ENCODE assay signal across 26 cellular contexts in the genomic region with DNA sequence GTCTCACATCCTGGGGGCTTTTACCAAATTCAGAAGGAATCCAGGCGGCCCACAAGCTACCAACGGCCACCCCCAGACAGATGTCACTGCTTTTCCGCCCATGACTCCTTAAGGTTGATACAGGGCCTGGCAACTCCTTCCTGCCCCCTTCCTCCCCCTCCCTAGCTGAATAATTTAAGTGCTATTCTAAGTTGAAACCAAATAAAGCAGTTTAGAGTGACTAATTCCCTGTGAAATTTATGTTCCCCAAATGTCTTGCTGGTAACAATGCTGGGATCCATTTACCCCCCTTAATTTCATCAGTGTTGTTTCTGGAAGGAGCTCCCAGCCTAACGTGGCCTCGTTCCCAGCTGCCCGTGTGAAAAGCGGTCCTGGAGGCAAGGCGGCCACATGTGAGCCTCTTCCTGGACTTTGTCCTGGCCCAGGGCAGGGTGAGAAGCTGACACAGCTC.
DNase-seq lines count a peak whose midpoint lies in the region; TF ChIP-seq lines count a peak whose summit lies in the region.
"Had no signal": no experiment of that assay in that cellular context is flagged by ENCODE, and none has a peak within 500 bp of the region (broad histone marks: within the 10 kb centered on the region; RNA-seq: fewer than 3 reads in every experiment).

No MANE protein-coding gene starts in this region.

- 5 to 7% methylated on average over 8 of the region's 8 CpGs for WGBS in GM23248 (ENCODE audit: low coverage in 1 of 2, low lambda C conversion rate in 2 of 2, missing lambda C conversion rate in 2 of 2), 2 experiments
- no CpG with 5 or more reads among the region's 8 CpGs for WGBS in neuronal stem cell (ENCODE audit: extremely low coverage in 2 of 2, insufficient read length in 2 of 2, insufficient replicate concordance in 1 of 2), 2 donors

- DNase-seq in AG08395 (ENCODE audit: low spot score) (peak; percentile 89), GM23248 (peak; percentile 45), chondrocyte (ENCODE audit: low spot score) (no peak), neuronal stem cell (ENCODE audit: low spot score) (no peak), HAP-1 (ENCODE audit: low spot score in 2 of 2) (no peak), NCI-H187 treated with DMSO at 0.1 percent for 48 hours (lab: John Stamatoyannopoulos, UW) (no peak), GM19238 (ENCODE audit: insufficient read length, low spot score) (no peak)
- DNase-seq in stimulated activated CD4-positive, alpha-beta T cell treated with anti-CD3 and anti-CD28 coated beads, Interleukin-12 subunit alpha, Interleukin-12 subunit beta, amount 100 ng/mL, for 4 hours = no peak
- DNase-seq: activated CD4-positive, alpha-beta T cell treated with anti-CD3 and anti-CD28 coated beads, Interleukin-2, amount 50 U/mL, for 48 hours; activated naive CD4-positive, alpha-beta T cell treated with Interleukin-2 at 50 U/mL for 16 hours; activated T-cell treated with anti-CD3 and anti-CD28 coated beads for 4 hours; CD8-positive, alpha-beta memory T cell; colonic mucosa; DMS53; kidney; mammary epithelial cell; NCI-H1694; NCI-H774; PC-3; small intestine; stimulated activated CD4-positive, alpha-beta T cell treated with anti-CD3 and anti-CD28 coated beads, Interleukin-4, amount 100 ng/mL, for 1 hour; stimulated activated naive CD8-positive, alpha-beta T cell treated with anti-CD3 and anti-CD28 coated beads, Interleukin-15, amount 100 ng/mL, for 72 hours; T-helper 2 cell; upper lobe of left lung had no signal

- H3K36me3 ChIP-seq in GM23248 (ENCODE audit: low read depth) (no peaks in the 10 kb centered on the region), neuronal stem cell (replicated peaks in 1 of 2; ENCODE audit: control insufficient read depth in 2 of 2, insufficient read depth in 2 of 2, low read length in 2 of 2) (no peaks in the 10 kb centered on the region), HAP-1 (replicated peaks) (no peaks in the 10 kb centered on the region)
- H3K36me3 ChIP-seq: colonic mucosa, upper lobe of left lung had no signal

- H3K23ac ChIP-seq in neuronal stem cell (ENCODE audit: low read depth, low read length, poor library complexity) = no peak overlapping the region

- no peak overlapping the region for H3K4me3 Mint-ChIP-seq in chondrocyte (ENCODE audit: unreplicated experiment)
- H3K4me3 Mint-ChIP-seq: CD8-positive, alpha-beta memory T cell; stimulated activated naive CD8-positive, alpha-beta T cell treated with anti-CD3 and anti-CD28 coated beads, Interleukin-15, amount 100 ng/mL, for 72 hours had no signal

- H2BK12ac ChIP-seq in neuronal stem cell (ENCODE audit: low read length) = no peak overlapping the region

- peak overlapping the region; percentile 73 for H2AK5ac ChIP-seq in neuronal stem cell (ENCODE audit: low read depth, low read length)

- H3K9ac ChIP-seq in GM23248 (no peak overlapping the region), neuronal stem cell (ENCODE audit: low read depth, low read length, poor library complexity) (no peak overlapping the region)
- H3K9ac ChIP-seq: parathyroid adenoma had no signal

- H3K9me3 Mint-ChIP-seq in chondrocyte (ENCODE audit: low read depth) = no peaks in the 10 kb centered on the region

- H2AFZ ChIP-seq in GM23248 (no peak overlapping the region), neuronal stem cell (ENCODE audit: low read length) (no peak overlapping the region)
- H2AFZ ChIP-seq: parathyroid adenoma had no signal

- no peaks in the 10 kb centered on the region for H3K9me3 ChIP-seq in GM23248 (ENCODE audit: low read depth)
- H3K9me3 ChIP-seq in neuronal stem cell (replicated peaks in 1 of 2; ENCODE audit: control insufficient read depth in 2 of 2, insufficient read depth in 1 of 2, low read depth in 1 of 2, low read length in 2 of 2) = peaks cover 0 to 1% of the 10 kb centered on the region in 2 donors
- H3K9me3 ChIP-seq in HAP-1 = no peaks in the 10 kb centered on the region
- H3K9me3 ChIP-seq: body of pancreas, colonic mucosa, upper lobe of left lung had no signal

- peaks cover 27% of the 10 kb centered on the region for H3K27me3 Mint-ChIP-seq in chondrocyte (ENCODE audit: low read depth)

- TF ChIP-seq CTCF in chondrocyte (IDR thresholded peaks at IDR 0.05) = no peak

- no peaks in the 10 kb centered on the region for H3K9me2 ChIP-seq in GM23248 (ENCODE audit: insufficient read depth)

- H3K27ac ChIP-seq in GM23248 = no peak overlapping the region
- H3K27ac ChIP-seq in neuronal stem cell (replicated peaks; ENCODE audit: low read length) = no peak overlapping the region
- H3K27ac ChIP-seq: body of pancreas, colonic mucosa, parathyroid adenoma, upper lobe of left lung had no signal

- H3K36me3 Mint-ChIP-seq in chondrocyte (ENCODE audit: low read depth) = no peaks in the 10 kb centered on the region
- H3K36me3 Mint-ChIP-seq: CD8-positive, alpha-beta memory T cell had no signal

- H3K79me2 ChIP-seq in GM23248 (ENCODE audit: insufficient read depth) = no peaks in the 10 kb centered on the region
- H3K79me2 ChIP-seq: parathyroid adenoma had no signal

- H3K18ac ChIP-seq in neuronal stem cell (ENCODE audit: low read length) = peak overlapping the region; percentile 32

- no peaks in the 10 kb centered on the region for H4K20me1 ChIP-seq in GM23248 (ENCODE audit: insufficient read depth)

- peak overlapping the region; percentile 27 for H3K27ac Mint-ChIP-seq in chondrocyte (ENCODE audit: unreplicated experiment)

- H3K4me1 Mint-ChIP-seq in chondrocyte (ENCODE audit: low read depth) = peaks cover 13% of the 10 kb centered on the region
- H3K4me1 Mint-ChIP-seq: CD8-positive, alpha-beta memory T cell; stimulated activated naive CD8-positive, alpha-beta T cell treated with anti-CD3 and anti-CD28 coated beads, Interleukin-15, amount 100 ng/mL, for 72 hours had no signal

- H3F3A ChIP-seq in GM23248 (ENCODE audit: insufficient read depth) = no peaks in the 10 kb centered on the region

- H4K8ac ChIP-seq in neuronal stem cell (ENCODE audit: low read depth, low read length) = no peak overlapping the region

- no peak overlapping the region for H3K14ac ChIP-seq in neuronal stem cell (ENCODE audit: low read length)

- no peaks in the 10 kb centered on the region for H3K79me1 ChIP-seq in neuronal stem cell (ENCODE audit: low read depth, low read length)

- H4K91ac ChIP-seq in neuronal stem cell (ENCODE audit: low read depth, low read length, poor library complexity) = no peak overlapping the region

- no peak overlapping the region for H2BK5ac ChIP-seq in neuronal stem cell (ENCODE audit: low read length)

- H3K27me3 ChIP-seq in GM23248 (replicated peaks; ENCODE audit: insufficient read depth) (peaks cover 6% of the 10 kb centered on the region; the same call in 1 of the 2 replicates), neuronal stem cell (ENCODE audit: control insufficient read depth in 3 of 3, insufficient read depth in 3 of 3, low read depth in 1 of 3, low read length in 3 of 3) (peaks cover 0 to 2% (median 0%) of the 10 kb centered on the region in 3 experiments), HAP-1 (ENCODE audit: low read depth) (no peaks in the 10 kb centered on the region)
- H3K27me3 ChIP-seq: body of pancreas, colonic mucosa, upper lobe of left lung had no signal

- no peak overlapping the region for H2BK120ac ChIP-seq in neuronal stem cell (ENCODE audit: low read depth, low read length)

- in situ Hi-C loops in GM23248 (cut with MboI) = no loop called here
- in situ Hi-C loops in HAP-1 (cut with MboI; ENCODE audit: low sequenced_read_pairs) = no loop called here

- 0 out of 2 replicates have a peak overlapping the region, but pooled peaks have one; percentile 26 for H3K4me3 ChIP-seq in GM23248
- peak overlapping the region in 1 of 2 donors; percentile 53 for H3K4me3 ChIP-seq in neuronal stem cell (ENCODE audit: low read length in 2 of 2)
- H3K4me3 ChIP-seq in HAP-1 = no peak overlapping the region
- H3K4me3 ChIP-seq: body of pancreas, colonic mucosa, upper lobe of left lung had no signal

- no peak overlapping the region for H3K4ac ChIP-seq in neuronal stem cell (ENCODE audit: low read length)

- peak overlapping the region; percentile 11 for H3K4me2 ChIP-seq in GM23248 (ENCODE audit: unreplicated experiment)
- H3K4me2 ChIP-seq in neuronal stem cell (ENCODE audit: insufficient read depth, low read length, poor library complexity, severe bottlenecking) = no peak overlapping the region

- H3K4me1 ChIP-seq in GM23248 (ENCODE audit: insufficient read depth) (no peaks in the 10 kb centered on the region), neuronal stem cell (ENCODE audit: control insufficient read depth in 2 of 2, insufficient read depth in 1 of 2, low read depth in 1 of 2, low read length in 2 of 2) (peaks cover 0 to 3% of the 10 kb centered on the region in 2 donors), HAP-1 (no peaks in the 10 kb centered on the region)
- H3K4me1 ChIP-seq: body of pancreas, colonic mucosa, parathyroid adenoma, upper lobe of left lung had no signal

- no peak overlapping the region for H2BK15ac ChIP-seq in neuronal stem cell (ENCODE audit: low read length)

Comparison
In these comparisons a context has a peak if more than half of its experiments do, and no peak if none do; other contexts are left out.
1. DNase-seq: peak in AG08395 (single experiment) and GM23248 (single experiment); none in chondrocyte (single experiment), neuronal stem cell (single experiment), stimulated activated CD4-positive, alpha-beta T cell treated with anti-CD3 and anti-CD28 coated beads, Interleukin-12 subunit alpha, Interleukin-12 subunit beta, amount 100 ng/mL, for 4 hours (single experiment), HAP-1 (0 of 2), NCI-H187 treated with DMSO at 0.1 percent for 48 hours (single experiment) and GM19238 (single experiment).